Comparison of ENCODE assay signal across 16 cellular contexts in genomic region chr1:2242814-2243725, GRCh38. TPM values are rescaled to one million over a fixed set of nuclear protein-coding genes. Genes with fewer than 3 reads are reported as not detected.
A peak's percentile ranks its signal among the peaks of the same experiment; 100 is the strongest.
DNase-seq lines count a peak whose midpoint lies in the region; ATAC-seq and TF ChIP-seq lines count a peak whose summit lies in the region.
"Had no signal": no experiment of that assay in that cellular context is flagged by ENCODE, and none has a peak within 500 bp of the region (broad histone marks: within the 10 kb centered on the region; RNA-seq: fewer than 3 reads in every experiment).

No MANE protein-coding gene starts in this region.

- peaks cover 99% of the 10 kb centered on the region for H4K20me1 ChIP-seq in IMR-90 (ENCODE audit: insufficient read depth, low read length)

- H3K9me1 ChIP-seq in IMR-90 (ENCODE audit: insufficient read depth, low read length): peaks cover 49% of the 10 kb centered on the region

- H3K9me3 ChIP-seq in IMR-90 (ENCODE audit: control insufficient read depth, insufficient read depth, low read length) (no peaks in the 10 kb centered on the region), sigmoid colon (no peaks in the 10 kb centered on the region)
- H3K9me3 ChIP-seq: neutrophil, testis had no signal

- intact Hi-C loops in IMR-90 (cut with micrococcal nuclease) (no loop called here), sigmoid colon (cut with DNase I) (no loop called here)

- H3K27ac ChIP-seq in IMR-90 (ENCODE audit: insufficient read depth, low read length) (no peak overlapping the region), sigmoid colon (peak overlapping the region in 3 of 4 donors; percentile 14 to 92 (median 92))
- H3K27ac ChIP-seq: neutrophil, SK-N-MC, testis had no signal

- H3K36me3 ChIP-seq in IMR-90 (ENCODE audit: control insufficient read depth, insufficient read depth, low read length) (peaks cover 16% of the 10 kb centered on the region; the same call in 1 of the 2 replicates), sigmoid colon (peaks cover 0 to 4% (median 0%) of the 10 kb centered on the region in 4 donors)
- H3K36me3 ChIP-seq: neutrophil had no signal

- TF ChIP-seq POLR2A in IMR-90 (IDR thresholded peaks at IDR 0.05; ENCODE audit: low read depth, low read length) (no peak), sigmoid colon (IDR thresholded peaks at IDR 0.05) (no peak)

- DNase-seq in IMR-90 (no peak), immature natural killer cell (no peak), sigmoid colon (no peak), GM10248 (ENCODE audit: extremely low spot score) (no peak), NCI-H1694 (lab: John Stamatoyannopoulos, UW) (no peak), ecto neural progenitor cell (ENCODE audit: low spot score) (no peak)
- DNase-seq in activated naive CD8-positive, alpha-beta T cell treated with anti-CD3 and anti-CD28 coated beads for 36 hours: no peak
- DNase-seq: activated CD4-positive, alpha-beta T cell treated with anti-CD3 and anti-CD28 coated beads for 48 hours; activated naive CD8-positive, alpha-beta T cell treated with anti-CD3 and anti-CD28 coated beads, Interleukin-2, amount 10 ng/mL, durations not matched to agents 7 days and 5 days; effector CD4-positive, alpha-beta T cell; EL; NCI-H69; stimulated activated CD4-positive, alpha-beta T cell treated with anti-CD3 and anti-CD28 coated beads, Interleukin-4, amount 100 ng/mL, for 1 hour; testis had no signal

- no peak overlapping the region for H2BK20ac ChIP-seq in IMR-90 (ENCODE audit: low read depth, low read length)

- TF ChIP-seq RAD21 in IMR-90 (IDR thresholded peaks at IDR 0.05; ENCODE audit: low read length): no peak

- H2AK5ac ChIP-seq in IMR-90 (ENCODE audit: low read depth, low read length): peak overlapping the region; percentile 70

- CTCF ChIA-PET in IMR-90 (lab: Yijun Ruan, JAX): no interaction called here
- CTCF ChIA-PET in GM10248 (lab: Yijun Ruan, JAX): no interaction called here

- H3K4ac ChIP-seq in IMR-90 (ENCODE audit: low read depth, low read length): no peak overlapping the region

- no peak overlapping the region for H2BK120ac ChIP-seq in IMR-90 (ENCODE audit: low read depth, low read length)

- H3K18ac ChIP-seq in IMR-90 (ENCODE audit: low read depth, low read length): no peak overlapping the region

- in situ Hi-C loops in IMR-90 (cut with MboI; ENCODE audit: low sequenced_read_pairs): no loop called here

- peaks cover 73% of the 10 kb centered on the region for H3K4me1 Mint-ChIP-seq in activated naive CD8-positive, alpha-beta T cell treated with anti-CD3 and anti-CD28 coated beads for 36 hours
- peaks cover 51 to 66% of the 10 kb centered on the region in 2 donors for H3K4me1 Mint-ChIP-seq in immature natural killer cell

- H3K9ac ChIP-seq in IMR-90 (ENCODE audit: low read depth, low read length): no peak overlapping the region

- H3K9me3 Mint-ChIP-seq in activated naive CD8-positive, alpha-beta T cell treated with anti-CD3 and anti-CD28 coated beads for 36 hours: no peaks in the 10 kb centered on the region
- H3K9me3 Mint-ChIP-seq in immature natural killer cell: no peaks in the 10 kb centered on the region
- H3K9me3 Mint-ChIP-seq: activated naive CD8-positive, alpha-beta T cell treated with anti-CD3 and anti-CD28 coated beads, Interleukin-2, amount 10 ng/mL, durations not matched to agents 7 days and 5 days had no signal

- H2AK9ac ChIP-seq in IMR-90 (replicated peaks; ENCODE audit: low read depth, low read length, poor library complexity): peak overlapping the region; percentile 78

- no peak overlapping the region for H4K91ac ChIP-seq in IMR-90 (ENCODE audit: insufficient read depth, low read depth, low read length)

- H3K4me3 ChIP-seq in IMR-90 (ENCODE audit: insufficient read depth, low read depth, low read length): no peak overlapping the region
- H3K4me3 ChIP-seq in sigmoid colon: no peak overlapping the region
- H3K4me3 ChIP-seq: SK-N-MC, testis had no signal

- POLR2A ChIA-PET in IMR-90 (lab: Charles Lee; ENCODE audit: unreplicated experiment): no interaction called here
- POLR2A ChIA-PET in GM10248 (lab: Yijun Ruan, JAX): no interaction called here

- dilution Hi-C loops in IMR-90 (cut with HindIII; ENCODE audit: low sequenced_read_pairs, unreplicated experiment): no loop called here

- no peak for TF ChIP-seq EP300 in sigmoid colon (IDR thresholded peaks at IDR 0.05)

- peaks cover 0 to 74% of the 10 kb centered on the region in 2 experiments; a peak in 2 of 4 replicates for H3K79me1 ChIP-seq in IMR-90 (ENCODE audit: low read depth in 1 of 2, low read length in 2 of 2)

- no peak overlapping the region for H4K5ac ChIP-seq in IMR-90 (ENCODE audit: low read depth, low read length)

- H3K14ac ChIP-seq in IMR-90 (replicated peaks; ENCODE audit: low read depth, low read length): peak overlapping the region; percentile 39

- no peak for ATAC-seq in IMR-90 (ENCODE audit: low read depth)

- no peak overlapping the region for H2AFZ ChIP-seq in IMR-90 (replicated peaks; ENCODE audit: low read length, poor library complexity)

- H3K4me1 ChIP-seq in IMR-90 (ENCODE audit: control insufficient read depth, insufficient read depth, low read length): peaks cover 46% of the 10 kb centered on the region
- H3K4me1 ChIP-seq in sigmoid colon: peaks cover 0 to 90% (median 89%) of the 10 kb centered on the region in 4 donors

- no peak overlapping the region; the same call in 1 of the 2 replicates for H3K56ac ChIP-seq in IMR-90 (ENCODE audit: extremely low read depth, insufficient read depth, low read length)

- H2BK15ac ChIP-seq in IMR-90 (ENCODE audit: low read depth, low read length): no peak overlapping the region

- H3K27me3 Mint-ChIP-seq in activated naive CD8-positive, alpha-beta T cell treated with anti-CD3 and anti-CD28 coated beads for 36 hours: no peaks in the 10 kb centered on the region
- peaks cover 24 to 80% (median 72%) of the 10 kb centered on the region in 3 donors for H3K27me3 Mint-ChIP-seq in immature natural killer cell (ENCODE audit: low read depth in 3 of 3)
- H3K27me3 Mint-ChIP-seq: activated naive CD8-positive, alpha-beta T cell treated with anti-CD3 and anti-CD28 coated beads, Interleukin-2, amount 10 ng/mL, durations not matched to agents 7 days and 5 days had no signal

- peak overlapping the region in 1 of 2 experiments; percentile 5; a peak in 1 of 4 replicates for H4K8ac ChIP-seq in IMR-90 (ENCODE audit: low read depth in 2 of 2, low read length in 2 of 2)

- peak overlapping the region; percentile 64 for H3K23ac ChIP-seq in IMR-90 (ENCODE audit: low read depth, low read length)

- H3K36me3 Mint-ChIP-seq in activated naive CD8-positive, alpha-beta T cell treated with anti-CD3 and anti-CD28 coated beads for 36 hours: peaks cover 24% of the 10 kb centered on the region
- H3K36me3 Mint-ChIP-seq in immature natural killer cell: peaks cover 6 to 23% (median 11%) of the 10 kb centered on the region in 3 donors

- BruUV-seq in IMR-90 (replicated peaks; lab: Mats Ljungman, UMichigan): no TSS peak

- no peak overlapping the region; the same call in 1 of the 2 replicates for H3K4me2 ChIP-seq in IMR-90 (ENCODE audit: low read depth, low read length)

- H2BK5ac ChIP-seq in IMR-90 (ENCODE audit: low read depth, low read length, poor library complexity, severe bottlenecking): no peak overlapping the region

- H3K27me3 ChIP-seq in IMR-90 (ENCODE audit: control insufficient read depth, insufficient read depth, low read length) (no peaks in the 10 kb centered on the region), sigmoid colon (no peaks in the 10 kb centered on the region)
- H3K27me3 ChIP-seq: neutrophil, testis had no signal

- no peak overlapping the region for H3K4me3 Mint-ChIP-seq in activated naive CD8-positive, alpha-beta T cell treated with anti-CD3 and anti-CD28 coated beads for 36 hours
- H3K4me3 Mint-ChIP-seq in immature natural killer cell: no peak overlapping the region
- H3K4me3 Mint-ChIP-seq: activated naive CD8-positive, alpha-beta T cell treated with anti-CD3 and anti-CD28 coated beads, Interleukin-2, amount 10 ng/mL, durations not matched to agents 7 days and 5 days had no signal

- H3K27ac Mint-ChIP-seq in activated naive CD8-positive, alpha-beta T cell treated with anti-CD3 and anti-CD28 coated beads for 36 hours: peak overlapping the region; percentile 67
- peak overlapping the region in 4 of 6 donors; percentile 6 to 88 (median 21) for H3K27ac Mint-ChIP-seq in immature natural killer cell
- H3K27ac Mint-ChIP-seq: activated naive CD8-positive, alpha-beta T cell treated with anti-CD3 and anti-CD28 coated beads, Interleukin-2, amount 10 ng/mL, durations not matched to agents 7 days and 5 days had no signal

- WGBS in IMR-90 (ENCODE audit: extremely low coverage in 2 of 2, insufficient read length in 1 of 2), 2 experiments: 77% methylated on average over 22 of the region's 33 CpGs; no CpG with 5 or more reads in 1 of the 2 experiments
- 86 to 90% methylated on average over 33 of the region's 33 CpGs for WGBS in sigmoid colon, 2 donors

- no peak for TF ChIP-seq CTCF in IMR-90 (conservative IDR thresholded peaks at IDR 0.05; ENCODE audit: low read depth, low read length)
- TF ChIP-seq CTCF in sigmoid colon (IDR thresholded peaks at IDR 0.05): no peak
- no peak for TF ChIP-seq CTCF in GM10248 (IDR thresholded peaks at IDR 0.05; ENCODE audit: control extremely low read depth, extremely low read depth, low read depth, missing control alignments)

TF ChIP-seq in IMR-90, 13 proteins besides CTCF, POLR2A, EP300 and RAD21:
- TF ChIP-seq BHLHE40 (IDR thresholded peaks at IDR 0.05; ENCODE audit: low read depth, low read length) (no peak), NFE2L2 (IDR thresholded peaks at IDR 0.05; ENCODE audit: low read depth, low read length) (no peak)
TF ChIP-seq in IMR-90: peak in this region for 0.

RNA-seq across cellular contexts. Expression of gene SKI, which starts 15.0 kb away (rescaled TPM):
- total RNA-seq in IMR-90 (2012; rRNA removed) (2.3 and 3.9 TPM in 2 replicates), sigmoid colon (10 to 100 TPM; 18.9 to 50.4 (median 26.9) TPM)
- polyA plus RNA-seq in IMR-90 (2012; rRNA removed) (20.1 and 20.8 TPM in 2 replicates), immature natural killer cell (1 to 10 TPM in 1 of 3 donors, under 1 TPM in 1, not detected in 1; 0.87 to 1.0 TPM), sigmoid colon (10 to 100 TPM in 1 of 3 donors, 1 to 10 TPM in 2; 5.8 to 20.0 (median 6.6) TPM)
- polyA plus RNA-seq in IMR-90 (2012; cell fraction: cytosol; rRNA removed): 13.7 and 20.7 TPM in 2 replicates
- 42.1 and 52.9 TPM in 2 replicates for polyA plus RNA-seq in IMR-90 (2012; cell fraction: nucleus; rRNA removed; ENCODE audit: low replicate concordance)
- total RNA-seq in activated naive CD8-positive, alpha-beta T cell treated with anti-CD3 and anti-CD28 coated beads for 36 hours: 10 to 100 TPM; 25.4 to 27.3 TPM

RNA-seq across cellular contexts. Expression of gene FAAP20, which starts 48.5 kb away (rescaled TPM):
- 6.5 and 7.5 TPM in 2 replicates for total RNA-seq in IMR-90 (2012; rRNA removed)
- 31.5 and 36.8 TPM in 2 replicates for polyA plus RNA-seq in IMR-90 (2012; rRNA removed)
- 58.8 and 75.0 TPM in 2 replicates for polyA plus RNA-seq in IMR-90 (2012; cell fraction: cytosol; rRNA removed)
- polyA plus RNA-seq in IMR-90 (2012; cell fraction: nucleus; rRNA removed; ENCODE audit: low replicate concordance): 59.9 and 123 TPM in 2 replicates
- total RNA-seq in activated naive CD8-positive, alpha-beta T cell treated with anti-CD3 and anti-CD28 coated beads for 36 hours: 10 to 100 TPM; 69.3 to 71.4 TPM
- polyA plus RNA-seq in immature natural killer cell: 10 to 100 TPM; 56.7 to 99.6 (median 79.2) TPM
- 10 to 100 TPM; 33.8 to 49.5 (median 39.6) TPM for total RNA-seq in sigmoid colon
- polyA plus RNA-seq in sigmoid colon: 10 to 100 TPM; 28.4 to 58.0 (median 56.5) TPM
